Comparison of ENCODE assay signal across 14 cellular contexts in genomic region chr15:77643764-77644163, GRCh38. TPM values are rescaled to one million over a fixed set of nuclear protein-coding genes. Genes with fewer than 3 reads are reported as not detected.
A peak's percentile ranks its signal among the peaks of the same experiment; 100 is the strongest.
DNase-seq lines count a peak whose midpoint lies in the region; ATAC-seq, FAIRE-seq and TF ChIP-seq lines count a peak whose summit lies in the region.
"Had no signal": no experiment of that assay in that cellular context is flagged by ENCODE, and none has a peak within 500 bp of the region (broad histone marks: within the 10 kb centered on the region; RNA-seq: fewer than 3 reads in every experiment).

No MANE protein-coding gene starts in this region.

- H3K4me3 Mint-ChIP-seq in progenitor cell of endocrine pancreas (ENCODE audit: low read depth) = no peak overlapping the region
- H3K4me3 Mint-ChIP-seq: CD4-positive, CD25-positive, alpha-beta regulatory T cell had no signal

- H3K23me2 ChIP-seq in H1 (ENCODE audit: low read depth, low read length) = no peaks in the 10 kb centered on the region

- no peak overlapping the region for H3K4ac ChIP-seq in H1 (replicated peaks; ENCODE audit: insufficient read length, low read depth, low read length)

- ATAC-seq in HepG2 = no peak
- no peak for ATAC-seq in right lobe of liver

- peak overlapping the region; percentile 3 for H4K91ac ChIP-seq in H1 (replicated peaks; ENCODE audit: insufficient read length, low read length)

- peaks cover 0 to 17% of the 10 kb centered on the region in 2 experiments; a peak in 4 of 5 replicates for H3K27me3 ChIP-seq in HepG2 (ENCODE audit: control insufficient read depth in 1 of 2, insufficient read depth in 2 of 2, low read length in 2 of 2)
- H3K27me3 ChIP-seq in right lobe of liver = no peaks in the 10 kb centered on the region
- H3K27me3 ChIP-seq in H1 (replicated peaks in 1 of 4; ENCODE audit: control insufficient read depth in 3 of 4, extremely low read depth in 1 of 4, insufficient read depth in 3 of 4, low read length in 3 of 4) = no peaks in the 10 kb centered on the region; a peak in 1 of 7 replicates
- H3K27me3 ChIP-seq: BLaER1 treated with 17β-estradiol and CSF1 and Interleukin-3, amounts not matched to agents 10 nM and 100 nM had no signal

- no peak for TF ChIP-seq EP300 in HepG2 (IDR thresholded peaks at IDR 0.05; ENCODE audit: low read depth in 2 of 2, low read length in 2 of 2)
- TF ChIP-seq EP300 in HepG2 (CRISPR knock-in tag; IDR thresholded peaks at IDR 0.05; ENCODE audit: borderline replicate concordance) = no peak
- no peak for TF ChIP-seq EP300 in H1 (IDR thresholded peaks at IDR 0.05; ENCODE audit: borderline replicate concordance in 1 of 2, low read depth in 2 of 2, low read length in 2 of 2)

- TF ChIP-seq RAD21 in HepG2 (CRISPR knock-in tag; IDR thresholded peaks at IDR 0.05) = no peak
- no peak for TF ChIP-seq RAD21 in H1 (IDR thresholded peaks at IDR 0.05 in 1 of 2, conservative IDR thresholded peaks at IDR 0.05 in 1 of 2; ENCODE audit: low read depth in 2 of 2, low read length in 2 of 2)

- H4K8ac ChIP-seq in H1 (ENCODE audit: extremely low read depth, insufficient read depth, low read length) = no peak overlapping the region; the same call in none of the 2 replicates

- no peak overlapping the region for H2AK5ac ChIP-seq in H1 (ENCODE audit: low read depth, low read length)

- DNase-seq in HepG2 (ENCODE audit: low spot score) (no peak), right lobe of liver (no peak), H1 (ENCODE audit: low read depth in 1 of 2, low spot score in 2 of 2) (no peak), progenitor cell of endocrine pancreas (ENCODE audit: low spot score, unreplicated experiment) (no peak), NCI-H1436 (lab: John Stamatoyannopoulos, UW) (no peak), urothelium cell line (ENCODE audit: low spot score) (no peak)
- no peak for DNase-seq in activated CD4-positive, CD25-positive, alpha-beta regulatory T cell (lab: John Stamatoyannopoulos, UW)
- DNase-seq: ACHN; CD4-positive, CD25-positive, alpha-beta regulatory T cell; DMS53; GF-D8; HCEC 1CT had no signal

- no peaks in the 10 kb centered on the region for H3K4me1 Mint-ChIP-seq in progenitor cell of endocrine pancreas (ENCODE audit: low read depth)
- H3K4me1 Mint-ChIP-seq: CD4-positive, CD25-positive, alpha-beta regulatory T cell had no signal

- peaks cover 46% of the 10 kb centered on the region for H3K4me1 ChIP-seq in HepG2 (ENCODE audit: insufficient read depth, low read length)
- no peaks in the 10 kb centered on the region for H3K4me1 ChIP-seq in right lobe of liver
- peaks cover 0 to 5% (median 2%) of the 10 kb centered on the region in 4 experiments; a peak in 3 of 7 replicates for H3K4me1 ChIP-seq in H1 (replicated peaks in 1 of 4; ENCODE audit: control insufficient read depth in 3 of 4, insufficient read depth in 4 of 4, low read length in 3 of 4)

- no peak overlapping the region for H2BK12ac ChIP-seq in H1 (ENCODE audit: low read depth, low read length)

- POLR2A ChIA-PET in HepG2 (lab: Yijun Ruan, JAX) = no interaction called here
- POLR2A ChIA-PET in H1 (lab: Charles Lee; ENCODE audit: partially characterized antibody) = interaction anchor here (1.4 to 2.1 kb wide), 2 partner anchors 10 to 12 kb away, joined by 3 to 9 read pairs; no protein-coding TSS in a partner anchor

- no peak overlapping the region for H3K18ac ChIP-seq in H1 (ENCODE audit: extremely low read depth, low read length)

- no peaks in the 10 kb centered on the region for H4K20me1 ChIP-seq in HepG2 (ENCODE audit: insufficient read depth, low read length)
- H4K20me1 ChIP-seq in H1 (replicated peaks in 1 of 2; ENCODE audit: control insufficient read depth in 1 of 2, insufficient read depth in 2 of 2, low read length in 2 of 2) = no peaks in the 10 kb centered on the region

- H2BK20ac ChIP-seq in H1 (ENCODE audit: low read length) = no peak overlapping the region

- no peak overlapping the region for H4K5ac ChIP-seq in H1 (ENCODE audit: insufficient read length, low read depth, low read length)

- peak overlapping the region; percentile 23 for H3K27ac Mint-ChIP-seq in progenitor cell of endocrine pancreas
- H3K27ac Mint-ChIP-seq: CD4-positive, CD25-positive, alpha-beta regulatory T cell had no signal

- WGBS in HepG2 (ENCODE audit: low lambda C conversion rate) = 59% methylated on average over 6 of the region's 11 CpGs
- 64% methylated on average over 3 of the region's 11 CpGs for WGBS in right lobe of liver (ENCODE audit: insufficient coverage, low coverage, low lambda C conversion rate, missing lambda C conversion rate)
- 88% methylated on average over 11 of the region's 11 CpGs; no CpG with 5 or more reads in 1 of the 2 experiments for WGBS in H1 (ENCODE audit: extremely low coverage in 1 of 2, insufficient coverage in 1 of 2, insufficient read length in 1 of 2, insufficient replicate concordance in 2 of 2, low coverage in 1 of 2, low lambda C conversion rate in 2 of 2, missing lambda C conversion rate in 1 of 2), 2 experiments

- H3K9me3 ChIP-seq in HepG2 (ENCODE audit: low read length) = no peaks in the 10 kb centered on the region
- H3K9me3 ChIP-seq in right lobe of liver = no peaks in the 10 kb centered on the region
- H3K9me3 ChIP-seq in H1 (ENCODE audit: insufficient read depth in 2 of 2, low read depth in 1 of 2, low read length in 1 of 2) = no peaks in the 10 kb centered on the region
- H3K9me3 ChIP-seq: BLaER1 treated with 17β-estradiol and CSF1 and Interleukin-3, amounts not matched to agents 10 nM and 100 nM had no signal

- intact Hi-C loops in HepG2 (cut with micrococcal nuclease; ENCODE audit: unreplicated experiment) (no loop called here), right lobe of liver (cut with DNase I) (loop anchor here in 1 of 2 donors (5.0 kb wide), 1 partner anchor 179 kb away; no protein-coding TSS in a partner anchor)

- CTCF ChIA-PET in HepG2 (lab: Yijun Ruan, JAX; ENCODE audit: low intra/inter-chr PET ratio, low total read pairs) = interaction anchor here (1.2 kb wide), 1 partner anchor 10 kb away, joined by 3 read pairs; no protein-coding TSS in a partner anchor
- CTCF ChIA-PET in H1 (lab: Charles Lee; ENCODE audit: partially characterized antibody) = interaction anchor here (0.7 to 18.0 kb wide), 20 partner anchors 8 to 232 kb away, joined by 3 to 361 read pairs (median 4); partner anchors contain the start of gene LINGO1

- no peaks in the 10 kb centered on the region for H3K36me3 Mint-ChIP-seq in progenitor cell of endocrine pancreas (ENCODE audit: insufficient read depth)
- H3K36me3 Mint-ChIP-seq: CD4-positive, CD25-positive, alpha-beta regulatory T cell had no signal

- H2BK120ac ChIP-seq in H1 (replicated peaks; ENCODE audit: low read depth, low read length) = no peak overlapping the region

- H2BK15ac ChIP-seq in H1 (ENCODE audit: low read length) = 0 out of 2 replicates have a peak overlapping the region, but pooled peaks have one; percentile 72

- FAIRE-seq in HepG2 (lab: Jason Lieb, UNC) = no peak
- no peak for FAIRE-seq in H1 (lab: Jason Lieb, UNC)
- FAIRE-seq in urothelium cell line (lab: Jason Lieb, UNC) = no peak
- FAIRE-seq: GM19239 had no signal

- H3K27ac ChIP-seq in HepG2 (ENCODE audit: extremely low read length, insufficient read depth, low read length) = no peak overlapping the region
- no peak overlapping the region for H3K27ac ChIP-seq in right lobe of liver
- no peak overlapping the region for H3K27ac ChIP-seq in H1 (ENCODE audit: low read depth, low read length)
- H3K27ac ChIP-seq: BLaER1 treated with 17β-estradiol and CSF1 and Interleukin-3, amounts not matched to agents 10 nM and 100 nM had no signal

- no peaks in the 10 kb centered on the region for H3K79me2 ChIP-seq in HepG2 (ENCODE audit: insufficient read depth, low read length)
- H3K79me2 ChIP-seq in H1 (ENCODE audit: control insufficient read depth in 1 of 2, insufficient read depth in 2 of 2, low read length in 2 of 2) = no peaks in the 10 kb centered on the region

- H3K23ac ChIP-seq in H1 (ENCODE audit: insufficient read length) = no peak overlapping the region

- no peak for TF ChIP-seq CTCF in HepG2 (CRISPR knock-in tag; IDR thresholded peaks at IDR 0.05)
- TF ChIP-seq CTCF in right lobe of liver (IDR thresholded peaks at IDR 0.05) = no peak
- TF ChIP-seq CTCF in H1 (IDR thresholded peaks at IDR 0.05; ENCODE audit: control extremely low read depth in 1 of 3, insufficient read depth in 1 of 3, low read depth in 1 of 3, low read length in 3 of 3) = no peak
- TF ChIP-seq CTCF in progenitor cell of endocrine pancreas (IDR thresholded peaks at IDR 0.05; ENCODE audit: unreplicated experiment) = no peak

- in situ Hi-C loops in HepG2 (cut with HindIII; ENCODE audit: extremely low pct_ligation_motif_present, low pct_unique_long_range_greater_than_20kb) = loop anchor here (25.0 kb wide), 1 partner anchor 169 kb away; no protein-coding TSS in a partner anchor

- no peak overlapping the region for H2AFZ ChIP-seq in HepG2 (ENCODE audit: low read length)
- no peak overlapping the region for H2AFZ ChIP-seq in H1 (ENCODE audit: low read length)

- TF ChIP-seq POLR2A in HepG2 (IDR thresholded peaks at IDR 0.05; ENCODE audit: insufficient read depth in 1 of 2, low read depth in 2 of 2, low read length in 2 of 2) (no peak), right lobe of liver (IDR thresholded peaks at IDR 0.05) (no peak), H1 (IDR thresholded peaks at IDR 0.05; ENCODE audit: control extremely low read depth in 1 of 2, low read depth in 2 of 2, low read length in 2 of 2) (no peak)

- H3K9ac ChIP-seq in HepG2 (ENCODE audit: insufficient read depth, low read depth, low read length) (no peak overlapping the region), H1 (replicated peaks in 1 of 4; ENCODE audit: extremely low read depth in 1 of 4, low read depth in 3 of 4, low read length in 3 of 4) (no peak overlapping the region)
- H3K9ac ChIP-seq: BLaER1 treated with 17β-estradiol and CSF1 and Interleukin-3, amounts not matched to agents 10 nM and 100 nM had no signal

- H3K9me3 Mint-ChIP-seq in progenitor cell of endocrine pancreas (ENCODE audit: low read depth) = no peaks in the 10 kb centered on the region

- H3K4me2 ChIP-seq in HepG2 (ENCODE audit: low read depth, low read length) (peak overlapping the region; percentile 33; the same call in 1 of the 2 replicates), H1 (ENCODE audit: insufficient read depth in 1 of 2, low read depth in 2 of 2, low read length in 2 of 2) (no peak overlapping the region)
- H3K4me2 ChIP-seq: BLaER1 treated with 17β-estradiol and CSF1 and Interleukin-3, amounts not matched to agents 10 nM and 100 nM had no signal

- no peak overlapping the region for H2BK5ac ChIP-seq in H1 (ENCODE audit: low read depth, low read length)

- H3K27me3 Mint-ChIP-seq in progenitor cell of endocrine pancreas = peaks cover 35% of the 10 kb centered on the region

- no peaks in the 10 kb centered on the region for H3K79me1 ChIP-seq in H1 (ENCODE audit: low read depth, low read length)

- H3K36me3 ChIP-seq in HepG2 (replicated peaks in 1 of 2; ENCODE audit: control insufficient read depth in 1 of 2, insufficient read depth in 2 of 2, low read length in 2 of 2) = no peaks in the 10 kb centered on the region
- H3K36me3 ChIP-seq in right lobe of liver = no peaks in the 10 kb centered on the region
- no peaks in the 10 kb centered on the region for H3K36me3 ChIP-seq in H1 (ENCODE audit: control insufficient read depth in 2 of 4, insufficient read depth in 4 of 4, low read length in 3 of 4)
- H3K36me3 ChIP-seq: BLaER1 treated with 17β-estradiol and CSF1 and Interleukin-3, amounts not matched to agents 10 nM and 100 nM had no signal

- no TSS peak for BruUV-seq in HepG2 (replicated peaks; lab: Mats Ljungman, UMichigan)

- no peak overlapping the region for H3K4me3 ChIP-seq in HepG2 (replicated peaks in 1 of 3; ENCODE audit: insufficient read depth in 1 of 3, low read depth in 2 of 3, low read length in 3 of 3)
- H3K4me3 ChIP-seq in right lobe of liver = no peak overlapping the region
- no peak overlapping the region for H3K4me3 ChIP-seq in H1 (ENCODE audit: extremely low read depth in 1 of 4, insufficient read depth in 2 of 4, low read depth in 3 of 4, low read length in 4 of 4)
- H3K4me3 ChIP-seq: BLaER1 treated with 17β-estradiol and CSF1 and Interleukin-3, amounts not matched to agents 10 nM and 100 nM had no signal

- no peak overlapping the region for H3K56ac ChIP-seq in H1 (replicated peaks; ENCODE audit: insufficient read length, low read depth, low read length)

- H3K14ac ChIP-seq in H1 (ENCODE audit: insufficient read length) = no peak overlapping the region

RNA-seq across cellular contexts. Expression of gene LINGO1, which starts 11.1 kb away (rescaled TPM):
- total RNA-seq in HepG2 (2016; rRNA removed; fragmentation: Illumina TruSeq; extraction: Trizol) (not detected in 2 replicates), right lobe of liver (1 to 10 TPM in 1 of 6 experiments, under 1 TPM in 5; 0.31 to 1.2 (median 0.39) TPM), progenitor cell of endocrine pancreas (35.1 and 41.3 TPM in 2 replicates)
- not detected in 2 replicates for total RNA-seq in HepG2 (2016; cell fraction: cytosol; rRNA removed; fragmentation: Illumina TruSeq; extraction: Trizol; ENCODE audit: low read depth)
- total RNA-seq in HepG2 (2016; cell fraction: insoluble cytoplasmic fraction; rRNA removed; fragmentation: Illumina TruSeq; extraction: Trizol) = 0.06 TPM in 1 of 2 replicates, not detected in the other
- 0.14 TPM in 1 of 2 replicates, not detected in the other for total RNA-seq in HepG2 (2016; cell fraction: membrane; rRNA removed; fragmentation: Illumina TruSeq; extraction: Trizol)
- not detected in 2 replicates for total RNA-seq in HepG2 (2016; cell fraction: nucleus; rRNA removed; fragmentation: Illumina TruSeq; extraction: Trizol)
- polyA plus RNA-seq in HepG2 (2011; rRNA removed) (0.07 and 0.08 TPM in 2 replicates), H1 (2011; rRNA removed) (114 and 166 TPM in 2 replicates)
- polyA plus RNA-seq in HepG2 (2011; cell fraction: cytosol; rRNA removed) = 0.07 and 0.14 TPM in 2 replicates
- polyA plus RNA-seq in HepG2 (2011; cell fraction: nucleus; rRNA removed) = 0.05 TPM in 1 of 2 replicates, not detected in the other
- not detected in 2 replicates for polyA plus RNA-seq in HepG2 (2012)
- 0.05 TPM in 1 of 2 replicates, not detected in the other for polyA plus RNA-seq in HepG2 (2016; cell fraction: cytosol; fragmentation: Illumina TruSeq; extraction: Trizol; ENCODE audit: low read depth)
- polyA plus RNA-seq in HepG2 (2016; cell fraction: insoluble cytoplasmic fraction; fragmentation: Illumina TruSeq; extraction: Trizol; ENCODE audit: low read depth) = 0.10 TPM in 1 of 2 replicates, not detected in the other
- polyA plus RNA-seq in HepG2 (2016; cell fraction: membrane; fragmentation: Illumina TruSeq; extraction: Trizol; ENCODE audit: low read depth) = 0.16 TPM in 2 replicates
- polyA plus RNA-seq in HepG2 (2016; cell fraction: nucleus; fragmentation: Illumina TruSeq; extraction: Trizol; ENCODE audit: insufficient read depth, low read depth) = not detected in 2 replicates
- polyA minus RNA-seq in HepG2 (2011; rRNA and poly(A)+ RNA removed; ENCODE audit: low replicate concordance) = 1.4 TPM in 1 of 2 replicates, not detected in the other
- polyA minus RNA-seq in HepG2 (2011; cell fraction: cytosol; rRNA and poly(A)+ RNA removed) = not detected in 2 replicates
- not detected in 2 replicates for polyA minus RNA-seq in HepG2 (2011; cell fraction: nucleus; rRNA and poly(A)+ RNA removed)
- 56.4 and 57.1 TPM in 2 replicates for total RNA-seq in H1 (2021; fragmentation: NEBNext Ultra II Directional; extraction: Animal tissue kit (Norgen Biotek cat#: 25700))
- polyA plus RNA-seq in H1 (2011; cell fraction: cytosol; rRNA removed) = 51.3 TPM
- 94.7 TPM for polyA plus RNA-seq in H1 (2011; cell fraction: nucleus; rRNA removed)
- polyA plus RNA-seq in H1 (2012, experiment 1 of 2) = 31.6 to 91.8 TPM (median 75.5 TPM) in 4 replicates
- 55.3 TPM for polyA plus RNA-seq in H1 (2012, experiment 2 of 2)
- 73.3 TPM for polyA plus RNA-seq in H1 (2013, experiment 1 of 2)
- polyA plus RNA-seq in H1 (2013, experiment 2 of 2) = 75.1 TPM
- polyA minus RNA-seq in H1 (2011; rRNA and poly(A)+ RNA removed) = 33.5 and 61.7 TPM in 2 replicates
- polyA minus RNA-seq in H1 (2011; cell fraction: cytosol; rRNA and poly(A)+ RNA removed) = 36.0 TPM
- 39.2 TPM for polyA minus RNA-seq in H1 (2011; cell fraction: nucleus; rRNA and poly(A)+ RNA removed)
- total RNA-seq: CD4-positive, CD25-positive, alpha-beta regulatory T cell had no signal
- polyA plus RNA-seq: CD4-positive, CD25-positive, alpha-beta regulatory T cell had no signal

Comparison
In these comparisons a context has a peak if more than half of its experiments do, and no peak if none do; other contexts are left out.
1. RNA of gene LINGO1, which starts 11.1 kb away (total RNA-seq): 56.4 to 57.1 TPM in H1 and 35.1 to 41.3 TPM in progenitor cell of endocrine pancreas; 0.31 to 1.2 TPM in right lobe of liver and 0.06 to 0.14 TPM in HepG2; every median in the first group is over 10 times any median in the second.